In genomic region chr13:21625366-21625765, GRCh38 we compare ENCODE assay signal across 8 cellular contexts. TPM values are rescaled to one million over a fixed set of nuclear protein-coding genes. Genes with fewer than 3 reads are reported as not detected.
DNase-seq lines count a peak whose midpoint lies in the region; ATAC-seq, FAIRE-seq and TF ChIP-seq lines count a peak whose summit lies in the region.

No MANE protein-coding gene starts in this region.

- peak overlapping the region; percentile 36 for H3K4me2 ChIP-seq in keratinocyte (ENCODE audit: control insufficient read depth, extremely low read depth, insufficient read depth, low read depth, low read length)

- no peak overlapping the region for H3K4me3 Mint-ChIP-seq in T-cell

- DNase-seq in Right ventricle myocardium superior (no peak), cardiac septum (ENCODE audit: low spot score) (no peak), M059J (ENCODE audit: low read depth) (peak; percentile 53), T-cell (peak in 7 of 34 experiments; percentile 5 to 16 (median 11)), keratinocyte (ENCODE audit: low read depth, low spot score) (no peak), T1000 (lab: John Stamatoyannopoulos, UW) (no peak), aorta (no peak)

- dilution Hi-C loops in keratinocyte (cut with MboI; ENCODE audit: extremely low pct_ligation_motif_present, low sequenced_read_pairs) = no loop called here

- H3K27ac ChIP-seq in keratinocyte (ENCODE audit: control insufficient read depth, insufficient read depth, low read length) (no peak overlapping the region), aorta (ENCODE audit: low read depth in 1 of 2, low read length in 2 of 2) (no peak overlapping the region)

- no peaks in the 10 kb centered on the region for H3K79me2 ChIP-seq in keratinocyte (ENCODE audit: control insufficient read depth, insufficient read depth, low read length)

- peak; percentile 65 for ATAC-seq in Right ventricle myocardium superior (ENCODE audit: poor library complexity)
- ATAC-seq in T-cell (replicated peaks in 1 of 4) = peak in 3 of 4 experiments; percentile 42 to 60 (median 51)
- no peak for ATAC-seq in aorta (ENCODE audit: low FRiP score)
- ATAC-seq in GM21528 (IDR thresholded peaks at IDR 0.05; ENCODE audit: low FRiP score, unreplicated experiment) = no peak

- no peak overlapping the region for H3K27ac Mint-ChIP-seq in T-cell

- FAIRE-seq in keratinocyte (lab: Jason Lieb, UNC) = peak; percentile 60

- intact Hi-C loops in Right ventricle myocardium superior (cut with DNase I) (no loop called here), cardiac septum (cut with DNase I) (no loop called here), aorta (cut with DNase I) (no loop called here)

- 48 to 55% methylated on average over 8 of the region's 8 CpGs for WGBS in aorta, 2 donors

- peaks cover 4 to 8% of the 10 kb centered on the region in 2 donors for H3K27me3 Mint-ChIP-seq in T-cell

- no peak overlapping the region for H2AFZ ChIP-seq in keratinocyte (ENCODE audit: control insufficient read depth, low read length)

- H3K9me3 Mint-ChIP-seq in T-cell = no peaks in the 10 kb centered on the region

- H3K9me1 ChIP-seq in keratinocyte (ENCODE audit: control insufficient read depth, extremely low read depth, insufficient read depth, low read length) = no peaks in the 10 kb centered on the region

- TF ChIP-seq CTCF in keratinocyte (optimal IDR thresholded peaks at IDR 0.05 in 1 of 3, IDR thresholded peaks at IDR 0.05 in 1 of 3, conservative IDR thresholded peaks at IDR 0.05 in 1 of 3; ENCODE audit: extremely low read depth in 1 of 3, insufficient read depth in 2 of 3, low read length in 3 of 3) = peak in 2 of 3 experiments; percentile 57 to 60

- POLR2A ChIA-PET in T-cell (lab: Charles Lee) = interaction anchor here in 1 of 2 donors (0.6 kb wide), 1 partner anchor 1978 kb away, joined by 3 read pairs; no protein-coding TSS in a partner anchor

- H3K4me1 Mint-ChIP-seq in T-cell = peaks cover 0 to 2% (median 0%) of the 10 kb centered on the region in 3 donors

- CTCF ChIA-PET in T-cell (lab: Charles Lee) = interaction anchor here (0.8 to 1.1 kb wide), 2 partner anchors 12 to 653 kb away, joined by 3 to 5 read pairs; no protein-coding TSS in a partner anchor

- H3K4me1 ChIP-seq in keratinocyte (ENCODE audit: control insufficient read depth, extremely low read depth, insufficient read depth, low read length) (no peaks in the 10 kb centered on the region), aorta (ENCODE audit: control insufficient read depth in 1 of 2, insufficient read depth in 2 of 2, low read length in 2 of 2) (no peaks in the 10 kb centered on the region)

- H3K4me3 ChIP-seq in keratinocyte (ENCODE audit: control insufficient read depth in 2 of 3, extremely low read depth in 1 of 3, insufficient read depth in 2 of 3, low read depth in 1 of 3, low read length in 3 of 3) (no peak overlapping the region), aorta (ENCODE audit: low read length in 2 of 2) (no peak overlapping the region)

- no peaks in the 10 kb centered on the region for H3K36me3 Mint-ChIP-seq in T-cell

- no peaks in the 10 kb centered on the region for H4K20me1 ChIP-seq in keratinocyte (ENCODE audit: control insufficient read depth, extremely low read depth, insufficient read depth, low read length)

- no peaks in the 10 kb centered on the region for H3K36me3 ChIP-seq in keratinocyte (ENCODE audit: control insufficient read depth in 2 of 2, extremely low read depth in 1 of 2, insufficient read depth in 2 of 2, low read length in 2 of 2)
- no peaks in the 10 kb centered on the region for H3K36me3 ChIP-seq in aorta (ENCODE audit: control insufficient read depth in 1 of 2, insufficient read depth in 2 of 2, low read length in 1 of 2)

- no peaks in the 10 kb centered on the region for H3K27me3 ChIP-seq in keratinocyte (ENCODE audit: control insufficient read depth, extremely low read depth, insufficient read depth, low read length)
- H3K27me3 ChIP-seq in aorta (ENCODE audit: control insufficient read depth in 1 of 2, insufficient read depth in 2 of 2, low read length in 1 of 2) = peaks cover 0 to 2% of the 10 kb centered on the region in 2 donors

- H3K9me3 ChIP-seq in keratinocyte (ENCODE audit: control insufficient read depth, low read depth, low read length) (no peaks in the 10 kb centered on the region), aorta (ENCODE audit: control insufficient read depth, low read length) (no peaks in the 10 kb centered on the region)

- H3K9ac ChIP-seq in keratinocyte (ENCODE audit: control insufficient read depth, extremely low read depth, insufficient read depth, low read length) = no peak overlapping the region

RNA-seq across cellular contexts. Expression of gene MICU2, which starts 21.4 kb away (rescaled TPM):
- total RNA-seq in Right ventricle myocardium superior (58.6 TPM), cardiac septum (48.8 TPM), T-cell (10 to 100 TPM; 30.6 to 40.6 (median 38.6) TPM), aorta (10 to 100 TPM; 27.5 to 28.9 TPM)
- 85.6 and 170 TPM in 2 replicates for total RNA-seq in M059J (2014; rRNA removed; shearing (Covaris generic))
- polyA plus RNA-seq in keratinocyte (28.9 to 42.9 TPM (median 29.6 TPM) in 3 replicates), aorta (10 to 100 TPM; 31.5 to 31.9 TPM)
- 79.0 TPM for polyA plus RNA-seq in keratinocyte (2011; ENCODE audit: low read depth)
- polyA plus RNA-seq in keratinocyte (2011; cell fraction: cytosol; rRNA removed) = 22.4 and 44.8 TPM in 2 replicates
- polyA plus RNA-seq in keratinocyte (2011; cell fraction: nucleus; rRNA removed) = 37.0 and 50.9 TPM in 2 replicates
- 20.3 and 25.4 TPM in 2 replicates for polyA plus RNA-seq in keratinocyte (2012; ENCODE audit: low replicate concordance)
- polyA minus RNA-seq in keratinocyte = 2.4 to 13.4 TPM (median 8.6 TPM) in 3 replicates
- polyA minus RNA-seq in keratinocyte (2011; cell fraction: cytosol; rRNA and poly(A)+ RNA removed) = 38.8 TPM
- polyA minus RNA-seq in keratinocyte (2011; cell fraction: nucleus; rRNA and poly(A)+ RNA removed) = 14.9 and 23.9 TPM in 2 replicates

RNA-seq across cellular contexts. Expression of gene FGF9, which starts 45.5 kb away (rescaled TPM):
- total RNA-seq in Right ventricle myocardium superior (9.5 TPM), cardiac septum (14.3 TPM), T-cell (1 to 10 TPM; 1.2 to 3.7 (median 2.9) TPM), aorta (1 to 10 TPM in 1 of 2 donors, under 1 TPM in 1; 0.62 to 6.1 TPM)
- total RNA-seq in M059J (2014; rRNA removed; shearing (Covaris generic)) = not detected in 2 replicates
- polyA plus RNA-seq in keratinocyte (0.06 TPM in 1 of 3 replicates, not detected in the others), aorta (not detected)
- polyA plus RNA-seq in keratinocyte (2011; ENCODE audit: low read depth) = not detected
- polyA plus RNA-seq in keratinocyte (2011; cell fraction: cytosol; rRNA removed) = not detected in 2 replicates
- polyA plus RNA-seq in keratinocyte (2011; cell fraction: nucleus; rRNA removed) = 0.05 TPM in 1 of 2 replicates, not detected in the other
- polyA plus RNA-seq in keratinocyte (2012; ENCODE audit: low replicate concordance) = 0.23 TPM in 1 of 2 replicates, not detected in the other
- not detected in 3 replicates for polyA minus RNA-seq in keratinocyte
- polyA minus RNA-seq in keratinocyte (2011; cell fraction: cytosol; rRNA and poly(A)+ RNA removed) = not detected
- polyA minus RNA-seq in keratinocyte (2011; cell fraction: nucleus; rRNA and poly(A)+ RNA removed) = not detected in 2 replicates

Comparison
In these comparisons a context has a peak if more than half of its experiments do, and no peak if none do; other contexts are left out.
1. ATAC-seq: peak in Right ventricle myocardium superior (single experiment) and T-cell (3 of 4); none in aorta (single experiment) and GM21528 (single experiment).